Comparison of ENCODE assay signal across 11 cellular contexts in the genomic region with DNA sequence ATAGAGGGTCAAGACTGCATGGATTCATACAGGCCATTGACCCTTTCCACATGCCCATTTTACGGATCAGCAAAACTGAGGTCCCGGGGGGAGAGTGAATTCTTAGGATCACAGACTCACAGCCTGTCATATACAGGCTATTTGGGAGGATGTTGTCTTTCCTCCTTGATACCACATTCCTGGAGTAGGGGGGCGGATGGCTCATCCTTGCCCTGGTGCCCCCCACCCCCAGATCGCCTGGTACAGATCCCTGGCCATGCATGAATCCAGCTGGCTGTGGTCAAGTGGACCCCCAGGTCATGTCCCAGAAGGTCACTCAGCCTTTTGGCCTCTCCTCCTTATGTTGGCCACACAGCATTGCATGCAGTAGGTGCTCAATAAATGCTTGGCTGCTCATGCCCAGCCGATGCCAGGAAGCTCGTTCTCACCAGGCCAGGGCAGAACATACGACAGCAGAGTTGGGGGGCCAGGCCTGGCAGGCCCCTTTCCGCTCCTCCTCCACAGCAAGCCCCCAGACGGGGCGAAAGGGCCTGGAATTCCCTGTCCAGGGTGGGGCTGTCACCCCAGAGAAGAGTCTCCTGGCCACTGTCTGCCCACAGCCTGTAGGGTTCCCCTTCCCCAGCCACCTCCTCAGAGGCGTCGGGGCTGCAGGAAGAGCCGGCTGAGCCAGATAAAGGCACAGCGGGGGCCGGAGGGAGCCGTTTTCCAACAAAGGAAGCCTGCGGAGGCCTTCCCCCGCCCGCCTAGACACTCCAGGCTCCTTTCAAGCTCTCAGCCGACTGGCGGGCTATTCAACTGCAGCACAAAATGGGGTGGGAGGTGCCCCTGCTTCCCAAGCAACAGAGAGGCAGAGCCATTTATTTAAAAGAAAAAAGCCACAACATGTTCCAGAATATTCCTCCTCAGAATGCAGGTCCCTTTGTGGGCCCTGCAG.
DNase-seq lines count a peak whose midpoint lies in the region; ATAC-seq, FAIRE-seq and TF ChIP-seq lines count a peak whose summit lies in the region.
"Had no signal": no experiment of that assay in that cellular context is flagged by ENCODE, and none has a peak within 500 bp of the region (broad histone marks: within the 10 kb centered on the region; RNA-seq: fewer than 3 reads in every experiment).

No MANE protein-coding gene starts in this region.

- TF ChIP-seq POLR2A in GM12892 (IDR thresholded peaks at IDR 0.05; ENCODE audit: low read depth, low read length) (no peak), tibial nerve (IDR thresholded peaks at IDR 0.05) (no peak)

- H3K36me3 Mint-ChIP-seq in mesothelial cell of epicardium: peaks cover 3% of the 10 kb centered on the region

- peaks cover 0 to 44% (median 33%) of the 10 kb centered on the region in 4 donors for H3K4me1 ChIP-seq in tibial nerve

- peak overlapping the region; percentile 44 for H3K4me3 Mint-ChIP-seq in mesothelial cell of epicardium
- H3K4me3 Mint-ChIP-seq: HFFc6; stimulated activated naive CD8-positive, alpha-beta T cell treated with anti-CD3 and anti-CD28 coated beads, Interleukin-15, Interleukin-2, amounts not matched to agents 100 ng/mL and 50 ng/mL, for 24 hours had no signal

- H3K27me3 ChIP-seq in tibial nerve: no peaks in the 10 kb centered on the region

- peaks cover 29% of the 10 kb centered on the region for H3K4me1 Mint-ChIP-seq in mesothelial cell of epicardium

- peak overlapping the region; percentile 79 for H3K27ac Mint-ChIP-seq in mesothelial cell of epicardium
- H3K27ac Mint-ChIP-seq: HFFc6; stimulated activated naive CD8-positive, alpha-beta T cell treated with anti-CD3 and anti-CD28 coated beads, Interleukin-15, Interleukin-2, amounts not matched to agents 100 ng/mL and 50 ng/mL, for 24 hours had no signal

- H3K4me3 ChIP-seq in tibial nerve: no peak overlapping the region

- no peak for ATAC-seq in GM19023 (IDR thresholded peaks at IDR 0.05; ENCODE audit: unreplicated experiment)

- peak; percentile 90 for DNase-seq in DMS153 treated with DMSO at 0.1 percent for 48 hours (lab: John Stamatoyannopoulos, UW; ENCODE audit: unreplicated experiment)
- DNase-seq in NCI-H146 (lab: John Stamatoyannopoulos, UW): peak; percentile 93
- peak; percentile 80 for DNase-seq in astrocyte of the hippocampus (ENCODE audit: low read depth, low spot score)
- DNase-seq in mesothelial cell of epicardium (ENCODE audit: low spot score in 2 of 2, unreplicated experiment in 2 of 2): peak; percentile 49 to 74
- no peak for DNase-seq in GM12892 (ENCODE audit: insufficient read length)
- DNase-seq in GM19239 (ENCODE audit: insufficient read length, low spot score): no peak
- DNase-seq in tibial nerve (ENCODE audit: low spot score in 2 of 2): no peak
- DNase-seq: HFFc6, NCI-H1694 treated with DMSO at 0.1 percent for 48 hours had no signal

- no peak for TF ChIP-seq EP300 in tibial nerve (IDR thresholded peaks at IDR 0.05)

- FAIRE-seq in GM12892 (lab: Jason Lieb, UNC) (no peak), GM19239 (lab: Jason Lieb, UNC) (no peak)

- TF ChIP-seq CTCF in mesothelial cell of epicardium (IDR thresholded peaks at IDR 0.05; ENCODE audit: unreplicated experiment) (no peak), tibial nerve (IDR thresholded peaks at IDR 0.05) (no peak)

- peaks cover 3% of the 10 kb centered on the region for H3K9me3 Mint-ChIP-seq in mesothelial cell of epicardium
- H3K9me3 Mint-ChIP-seq: HFFc6; stimulated activated naive CD8-positive, alpha-beta T cell treated with anti-CD3 and anti-CD28 coated beads, Interleukin-15, Interleukin-2, amounts not matched to agents 100 ng/mL and 50 ng/mL, for 24 hours had no signal

- peak overlapping the region in 2 of 4 donors; percentile 21 to 34 for H3K27ac ChIP-seq in tibial nerve

- WGBS in tibial nerve, 2 donors: 33 to 41% methylated on average over 19 to 21 of the region's 21 CpGs

- no peaks in the 10 kb centered on the region for H3K36me3 ChIP-seq in tibial nerve

- H3K27me3 Mint-ChIP-seq in mesothelial cell of epicardium (ENCODE audit: low read depth): no peaks in the 10 kb centered on the region

- peaks cover 0 to 2% (median 0%) of the 10 kb centered on the region in 4 donors for H3K9me3 ChIP-seq in tibial nerve

Comparison
In these comparisons a context has a peak if more than half of its experiments do, and no peak if none do; other contexts are left out.
1. DNase-seq: peak in DMS153 treated with DMSO at 0.1 percent for 48 hours (single experiment), NCI-H146 (single experiment), astrocyte of the hippocampus (single experiment) and mesothelial cell of epicardium (2 of 2); none in GM12892 (single experiment), GM19239 (single experiment) and tibial nerve (0 of 2).